In genomic region chr1:159000070-159000409, GRCh38 we compare ENCODE assay signal across 8 cellular contexts. TPM values are rescaled to one million over a fixed set of nuclear protein-coding genes. Genes with fewer than 3 reads are reported as not detected.
A peak's percentile ranks its signal among the peaks of the same experiment; 100 is the strongest.
DNase-seq lines count a peak whose midpoint lies in the region; ATAC-seq and TF ChIP-seq lines count a peak whose summit lies in the region.

No MANE protein-coding gene starts in this region.

- peak overlapping the region in 2 of 6 donors; percentile 29 to 67 for H3K27ac Mint-ChIP-seq in immature natural killer cell

- H3K9ac ChIP-seq in NT2/D1 (ENCODE audit: insufficient read length, low read depth) (peak overlapping the region; percentile 34), smooth muscle cell (ENCODE audit: low read depth) (peak overlapping the region; percentile 61)

- H3K9me3 Mint-ChIP-seq in immature natural killer cell: no peaks in the 10 kb centered on the region

- no peak for TF ChIP-seq CTCF in choroid plexus epithelial cell (conservative IDR thresholded peaks at IDR 0.05; ENCODE audit: low read depth, low read length)
- TF ChIP-seq CTCF in smooth muscle cell (IDR thresholded peaks at IDR 0.05; ENCODE audit: borderline replicate concordance, insufficient read depth, poor library complexity, severe bottlenecking): no peak

- peak overlapping the region; percentile 83 for H3K4me2 ChIP-seq in smooth muscle cell

- H3K4me3 ChIP-seq in NT2/D1 (ENCODE audit: insufficient read length, low read depth): peak overlapping the region; percentile 41
- H3K4me3 ChIP-seq in choroid plexus epithelial cell (ENCODE audit: low read depth, low read length): peak overlapping the region; percentile 54
- H3K4me3 ChIP-seq in smooth muscle cell: peak overlapping the region; percentile 57

- peak overlapping the region; percentile 15 for H2AFZ ChIP-seq in smooth muscle cell (ENCODE audit: low read depth)

- no peak overlapping the region for H3K4me3 Mint-ChIP-seq in immature natural killer cell

- no peaks in the 10 kb centered on the region for H3K9me3 ChIP-seq in NT2/D1 (ENCODE audit: insufficient read depth, low read length)
- H3K9me3 ChIP-seq in smooth muscle cell (replicated peaks; ENCODE audit: low read depth): no peaks in the 10 kb centered on the region

- peaks cover 2% of the 10 kb centered on the region for H3K4me1 ChIP-seq in NT2/D1 (ENCODE audit: insufficient read depth, insufficient read length)
- peaks cover 33% of the 10 kb centered on the region for H3K4me1 ChIP-seq in smooth muscle cell (ENCODE audit: low read depth)

- H3K79me2 ChIP-seq in smooth muscle cell (ENCODE audit: low read depth): peaks cover 7% of the 10 kb centered on the region

- DNase-seq in NT2/D1 (ENCODE audit: low read depth, low spot score) (no peak), choroid plexus epithelial cell (ENCODE audit: low read depth) (no peak), kidney glomerular epithelial cell (lab: John Stamatoyannopoulos, UW) (peak; percentile 60), smooth muscle cell (lab: John Stamatoyannopoulos, UW; ENCODE audit: unreplicated experiment) (no peak), immature natural killer cell (no peak)
- DNase-seq in activated CD4-positive, alpha-beta T cell treated with anti-CD3 and anti-CD28 coated beads for 4 hours: no peak

- H3K36me3 ChIP-seq in NT2/D1 (ENCODE audit: insufficient read depth, insufficient read length, low read length) (no peaks in the 10 kb centered on the region), smooth muscle cell (ENCODE audit: low read depth) (no peaks in the 10 kb centered on the region)

- under 1% methylated on average over 6 of the region's 6 CpGs for WGBS in smooth muscle cell (ENCODE audit: low lambda C conversion rate)

- H3K36me3 Mint-ChIP-seq in immature natural killer cell: peaks cover 0 to 8% (median 4%) of the 10 kb centered on the region in 3 donors

- H3F3A ChIP-seq in smooth muscle cell (ENCODE audit: low read depth): peaks cover 16% of the 10 kb centered on the region

- ATAC-seq in GM18907 (IDR thresholded peaks at IDR 0.05; ENCODE audit: unreplicated experiment): no peak
- no peak for ATAC-seq in HG03521 (IDR thresholded peaks at IDR 0.05; ENCODE audit: unreplicated experiment)

- H3K27me3 ChIP-seq in NT2/D1 (ENCODE audit: insufficient read depth, insufficient read length) (no peaks in the 10 kb centered on the region), smooth muscle cell (ENCODE audit: low read depth) (no peaks in the 10 kb centered on the region)

- H3K4me1 Mint-ChIP-seq in immature natural killer cell: peaks cover 43 to 61% of the 10 kb centered on the region in 2 donors

- H3K27me3 Mint-ChIP-seq in immature natural killer cell (ENCODE audit: low read depth in 3 of 3): no peaks in the 10 kb centered on the region

- no peaks in the 10 kb centered on the region for H4K20me1 ChIP-seq in smooth muscle cell (ENCODE audit: low read depth)

- peak overlapping the region; percentile 77 for H3K27ac ChIP-seq in smooth muscle cell (ENCODE audit: low read depth)

RNA-seq across cellular contexts. Expression of gene IFI16, which starts 9.7 kb away (rescaled TPM):
- 92.1 and 96.3 TPM in 2 replicates for total RNA-seq in smooth muscle cell
- polyA plus RNA-seq in smooth muscle cell (95.9 and 114 TPM in 2 replicates), immature natural killer cell (100 to 1,000 TPM in 1 of 3 donors, 10 to 100 TPM in 2; 78.8 to 205 (median 80.3) TPM)
